ENCODE assay signal across 12 cellular contexts in genomic region chr4:13615162-13615561, GRCh38. TPM values are rescaled to one million over a fixed set of nuclear protein-coding genes. Genes with fewer than 3 reads are reported as not detected.
DNase-seq lines count a peak whose midpoint lies in the region; ATAC-seq and TF ChIP-seq lines count a peak whose summit lies in the region.
"Had no signal": no experiment of that assay in that cellular context is flagged by ENCODE, and none has a peak within 500 bp of the region (broad histone marks: within the 10 kb centered on the region; RNA-seq: fewer than 3 reads in every experiment).

No MANE protein-coding gene starts in this region.

- H3K27me3 Mint-ChIP-seq in HFFc6 (ENCODE audit: insufficient read depth) (no peaks in the 10 kb centered on the region), MCF 10A (ENCODE audit: insufficient read depth, unreplicated experiment) (no peaks in the 10 kb centered on the region), progenitor cell of endocrine pancreas (no peaks in the 10 kb centered on the region)
- H3K27me3 Mint-ChIP-seq: stimulated activated naive CD8-positive, alpha-beta T cell treated with anti-CD3 and anti-CD28 coated beads, Interleukin-15, Interleukin-2, amounts not matched to agents 100 ng/mL and 50 ng/mL, for 24 hours had no signal

- TF ChIP-seq CTCF in HFFc6 (IDR thresholded peaks at IDR 0.05) = no peak
- TF ChIP-seq CTCF in MCF 10A (IDR thresholded peaks at IDR 0.05; ENCODE audit: unreplicated experiment) = no peak
- TF ChIP-seq CTCF in progenitor cell of endocrine pancreas (IDR thresholded peaks at IDR 0.05; ENCODE audit: unreplicated experiment) = no peak

- CTCF ChIA-PET in MCF 10A (lab: Yijun Ruan, JAX) = interaction anchor here (0.7 kb wide), 1 partner anchor 29 kb away, joined by 3 read pairs; no protein-coding TSS in a partner anchor

- H3K4me1 Mint-ChIP-seq in HFFc6 (ENCODE audit: low read depth) = peaks cover 13% of the 10 kb centered on the region; the same call in 1 of the 2 replicates
- H3K4me1 Mint-ChIP-seq in MCF 10A (ENCODE audit: insufficient read depth, unreplicated experiment) = peaks cover 1% of the 10 kb centered on the region
- H3K4me1 Mint-ChIP-seq in progenitor cell of endocrine pancreas (ENCODE audit: low read depth) = peaks cover under 1% of the 10 kb centered on the region

- peak; percentile 56 for ATAC-seq in GM19455 (IDR thresholded peaks at IDR 0.05; ENCODE audit: unreplicated experiment)
- ATAC-seq in HG03139 (IDR thresholded peaks at IDR 0.05; ENCODE audit: unreplicated experiment) = peak; percentile 65
- ATAC-seq: sciatic nerve had no signal

- H3K9me3 Mint-ChIP-seq in HFFc6 (no peaks in the 10 kb centered on the region), MCF 10A (ENCODE audit: unreplicated experiment) (no peaks in the 10 kb centered on the region), progenitor cell of endocrine pancreas (ENCODE audit: low read depth) (no peaks in the 10 kb centered on the region)
- H3K9me3 Mint-ChIP-seq: stimulated activated naive CD8-positive, alpha-beta T cell treated with anti-CD3 and anti-CD28 coated beads, Interleukin-15, Interleukin-2, amounts not matched to agents 100 ng/mL and 50 ng/mL, for 24 hours had no signal

- POLR2A ChIA-PET in MCF 10A (lab: Yijun Ruan, JAX) = no interaction called here

- H3K27ac Mint-ChIP-seq in HFFc6 = no peak overlapping the region
- H3K27ac Mint-ChIP-seq in MCF 10A (ENCODE audit: low read depth, unreplicated experiment) = no peak overlapping the region
- H3K27ac Mint-ChIP-seq in progenitor cell of endocrine pancreas = no peak overlapping the region

- H3K36me3 Mint-ChIP-seq in HFFc6 (ENCODE audit: low read depth) (peaks cover 19% of the 10 kb centered on the region), MCF 10A (ENCODE audit: insufficient read depth, unreplicated experiment) (peaks cover 83% of the 10 kb centered on the region), progenitor cell of endocrine pancreas (ENCODE audit: insufficient read depth) (peaks cover 9% of the 10 kb centered on the region)

- DNase-seq in CD1c-positive myeloid dendritic cell (ENCODE audit: extremely low spot score) (peak; percentile 52), SKM-1 treated with dmso at 0.1 percent for 144 hours (lab: John Stamatoyannopoulos, UW; ENCODE audit: unreplicated experiment) (peak; percentile 91), A172 (ENCODE audit: low spot score) (no peak), HFFc6 (no peak), MCF 10A (ENCODE audit: unreplicated experiment) (no peak), progenitor cell of endocrine pancreas (ENCODE audit: low spot score, unreplicated experiment) (no peak)
- DNase-seq: activated CD4-positive, CD25-positive, alpha-beta regulatory T cell treated with anti-CD3 and anti-CD28 coated beads, Interleukin-2, amount 50 U/mL, for 72 hours; NCI-H2107 had no signal

- H3K4me3 Mint-ChIP-seq in HFFc6 (no peak overlapping the region), MCF 10A (ENCODE audit: unreplicated experiment) (no peak overlapping the region), progenitor cell of endocrine pancreas (ENCODE audit: low read depth) (no peak overlapping the region)
- H3K4me3 Mint-ChIP-seq: stimulated activated naive CD8-positive, alpha-beta T cell treated with anti-CD3 and anti-CD28 coated beads, Interleukin-15, Interleukin-2, amounts not matched to agents 100 ng/mL and 50 ng/mL, for 24 hours had no signal

- BruUV-seq in MCF 10A (replicated peaks; lab: Mats Ljungman, UMichigan) = no TSS peak

- intact Hi-C loops in MCF 10A (cut with micrococcal nuclease) = no loop called here

RNA-seq across cellular contexts. Expression of gene BOD1L1, which starts 12.4 kb away (rescaled TPM):
- 12.3 and 13.3 TPM in 2 replicates for total RNA-seq in A172 (2014; rRNA removed; shearing (Covaris generic))
- total RNA-seq in HFFc6 (2021; fragmentation: NEBNext Ultra II Directional; extraction: Animal tissue kit (Norgen Biotek cat#: 25700)) = 10 to 100 TPM; 22.9 to 24.9 (median 24.6) TPM
- 46.8 and 55.4 TPM in 2 replicates for total RNA-seq in MCF 10A (2022)
- 41.8 and 42.1 TPM in 2 replicates for total RNA-seq in progenitor cell of endocrine pancreas

Comparison
In these comparisons a context has a peak if more than half of its experiments do, and no peak if none do; other contexts are left out.
1. DNase-seq: peak in CD1c-positive myeloid dendritic cell (single experiment) and SKM-1 treated with dmso at 0.1 percent for 144 hours (single experiment); none in A172 (single experiment), HFFc6 (single experiment), MCF 10A (single experiment) and progenitor cell of endocrine pancreas (single experiment).